In the genomic region with DNA sequence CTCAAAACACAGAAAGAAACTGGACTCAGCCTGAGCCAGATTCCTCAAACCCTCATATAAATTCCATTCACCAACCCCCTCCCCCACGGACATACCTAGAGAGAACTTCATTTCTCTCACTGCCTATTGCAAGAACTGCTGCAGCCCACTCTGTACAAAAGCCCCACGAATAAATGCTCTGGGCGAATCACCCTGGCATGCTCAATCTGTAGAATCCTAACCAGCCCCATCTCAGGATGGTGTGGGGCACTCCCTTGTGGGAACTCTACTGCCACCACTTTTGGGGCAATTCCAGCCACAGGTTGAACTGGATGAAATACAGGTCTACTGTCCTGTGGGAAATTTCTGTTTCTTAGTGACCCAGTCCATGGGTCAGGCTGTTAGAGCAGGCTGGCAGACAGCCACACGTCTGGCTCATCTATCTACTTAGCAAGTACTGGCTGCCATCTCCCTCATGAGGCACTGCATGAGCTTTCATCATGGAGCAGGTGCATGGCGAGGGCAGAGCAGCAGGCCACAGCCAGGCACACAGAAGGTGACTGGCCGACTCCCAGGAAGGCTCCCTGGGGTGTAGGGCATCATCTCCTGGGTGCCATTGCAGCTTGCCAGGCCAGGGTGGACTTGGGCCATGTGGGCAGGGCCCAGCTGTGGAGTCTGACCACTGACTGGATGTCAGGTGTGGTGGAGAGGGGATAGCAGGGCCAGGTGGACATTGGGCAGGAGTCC, we compare ENCODE assay signal across 9 cellular contexts. TPM values are rescaled to one million over a fixed set of nuclear protein-coding genes. Genes with fewer than 3 reads are reported as not detected.
DNase-seq lines count a peak whose midpoint lies in the region; ATAC-seq and TF ChIP-seq lines count a peak whose summit lies in the region.
"Had no signal": no experiment of that assay in that cellular context is flagged by ENCODE, and none has a peak within 500 bp of the region (broad histone marks: within the 10 kb centered on the region; RNA-seq: fewer than 3 reads in every experiment).

No MANE protein-coding gene starts in this region.

- H3K36me3 ChIP-seq in Caco-2 (ENCODE audit: control insufficient read depth, insufficient read depth, low read length), result 0 out of 2 replicates have a peak, but pooled peaks cover 1% of the 10 kb centered on the region
- peaks cover 13 to 52% of the 10 kb centered on the region in 2 experiments for H3K36me3 ChIP-seq in HEK293 (ENCODE audit: control insufficient read depth in 2 of 2, insufficient read depth in 1 of 2, low read length in 2 of 2)

- peaks cover 53% of the 10 kb centered on the region for H3K36me3 Mint-ChIP-seq in Caco-2 (ENCODE audit: insufficient read depth, unreplicated experiment)
- H3K36me3 Mint-ChIP-seq in activated naive CD4-positive, alpha-beta T cell treated with anti-CD3 and anti-CD28 coated beads, Interleukin-2, amount 50 U/mL, for 72 hours, result peaks cover 13 to 14% of the 10 kb centered on the region in 2 donors
- H3K36me3 Mint-ChIP-seq in natural killer cell, result no peaks in the 10 kb centered on the region

- no peak overlapping the region for H3K27ac ChIP-seq in HEK293 (ENCODE audit: extremely low read depth, low read depth, low read length)

- CTCF ChIA-PET in Caco-2 (lab: Charles Lee) (no interaction called here), HEK293 (lab: Yijun Ruan, JAX) (no interaction called here)

- H3K27ac Mint-ChIP-seq in Caco-2 (ENCODE audit: unreplicated experiment) (peak overlapping the region; percentile 97), natural killer cell (peak overlapping the region; percentile 93 to 96)
- H3K27ac Mint-ChIP-seq in activated naive CD4-positive, alpha-beta T cell treated with anti-CD3 and anti-CD28 coated beads, Interleukin-2, amount 50 U/mL, for 72 hours, result peak overlapping the region; percentile 52 to 88

- POLR2A ChIA-PET in Caco-2 (lab: Charles Lee), result no interaction called here
- POLR2A ChIA-PET in HEK293 (lab: Yijun Ruan, JAX), result interaction anchor here (0.9 to 3.4 kb wide), 4 partner anchors 22 to 302 kb away, joined by 3 to 15 read pairs (median 4); a partner anchor contains a TSS

- intact Hi-C loops in Caco-2 (cut with micrococcal nuclease; ENCODE audit: unreplicated experiment), result loop anchor here (10.0 kb wide), 1 partner anchor 620 kb away; no protein-coding TSS in a partner anchor
- intact Hi-C loops in natural killer cell (cut with micrococcal nuclease), result no loop called here

- H3K27me3 ChIP-seq in Caco-2 (replicated peaks; ENCODE audit: control insufficient read depth, insufficient read depth, low read length), result no peaks in the 10 kb centered on the region

- H3K9me3 Mint-ChIP-seq in Caco-2 (ENCODE audit: unreplicated experiment) (no peaks in the 10 kb centered on the region), natural killer cell (no peaks in the 10 kb centered on the region)
- no peaks in the 10 kb centered on the region for H3K9me3 Mint-ChIP-seq in activated naive CD4-positive, alpha-beta T cell treated with anti-CD3 and anti-CD28 coated beads, Interleukin-2, amount 50 U/mL, for 72 hours

- no peak for ATAC-seq in activated naive CD4-positive, alpha-beta T cell treated with anti-CD3 and anti-CD28 coated beads, Interleukin-2, amount 50 U/mL, for 72 hours
- no peak for ATAC-seq in natural killer cell

- no peak overlapping the region for H3K4me3 ChIP-seq in Caco-2 (ENCODE audit: low read depth, low read length)
- no peak overlapping the region for H3K4me3 ChIP-seq in HEK293 (ENCODE audit: low read depth, low read length)

- H3K9me3 ChIP-seq in Caco-2 (no peaks in the 10 kb centered on the region), HEK293 (ENCODE audit: control insufficient read depth, insufficient read depth, low read depth, low read length) (no peaks in the 10 kb centered on the region)

- BruUV-seq in Caco-2 (replicated peaks; lab: Mats Ljungman, UMichigan), result no TSS peak

- H3K4me1 Mint-ChIP-seq in Caco-2 (ENCODE audit: low read depth, unreplicated experiment), result peaks cover 15% of the 10 kb centered on the region
- H3K4me1 Mint-ChIP-seq in natural killer cell, result peaks cover 24 to 41% of the 10 kb centered on the region in 2 donors

- DNase-seq in Caco-2 (peak in 1 of 2 experiments; percentile 52), natural killer cell (no peak), NCI-H146 (lab: John Stamatoyannopoulos, UW) (no peak), C1 segment of cervical spinal cord (lab: John Stamatoyannopoulos, UW) (no peak), NK-92 (lab: John Stamatoyannopoulos, UW; ENCODE audit: unreplicated experiment) (no peak), cerebellar nuclear complex (lab: John Stamatoyannopoulos, UW) (no peak)
- DNase-seq in activated naive CD4-positive, alpha-beta T cell treated with anti-CD3 and anti-CD28 coated beads, Interleukin-2, amount 50 U/mL, for 72 hours (ENCODE audit: low spot score in 2 of 2), result no peak
- DNase-seq: EL had no signal

- H3K4me3 Mint-ChIP-seq in Caco-2 (ENCODE audit: unreplicated experiment) (peak overlapping the region; percentile 93), natural killer cell (peak overlapping the region; percentile 94)

- H3K27me3 Mint-ChIP-seq in Caco-2 (ENCODE audit: insufficient read depth, unreplicated experiment) (no peaks in the 10 kb centered on the region), natural killer cell (ENCODE audit: low read depth in 2 of 2) (no peaks in the 10 kb centered on the region)

- peaks cover 23% of the 10 kb centered on the region for H3K4me1 ChIP-seq in Caco-2
- H3K4me1 ChIP-seq in HEK293 (ENCODE audit: control insufficient read depth, insufficient read depth, low read length), result peaks cover 3% of the 10 kb centered on the region; the same call in 1 of the 2 replicates

- TF ChIP-seq CTCF in Caco-2 (IDR thresholded peaks at IDR 0.05; ENCODE audit: insufficient read depth in 1 of 2, low read depth in 1 of 2, low read length in 1 of 2, severe bottlenecking in 1 of 2, unreplicated experiment in 1 of 2) (no peak), HEK293 (tag by site-specific recombination; IDR thresholded peaks at IDR 0.05) (no peak), natural killer cell (IDR thresholded peaks at IDR 0.05) (no peak)

TF ChIP-seq in HEK293, 187 proteins besides CTCF, POLR2A, EP300 and RAD21:
- TF ChIP-seq, protein P1, sequence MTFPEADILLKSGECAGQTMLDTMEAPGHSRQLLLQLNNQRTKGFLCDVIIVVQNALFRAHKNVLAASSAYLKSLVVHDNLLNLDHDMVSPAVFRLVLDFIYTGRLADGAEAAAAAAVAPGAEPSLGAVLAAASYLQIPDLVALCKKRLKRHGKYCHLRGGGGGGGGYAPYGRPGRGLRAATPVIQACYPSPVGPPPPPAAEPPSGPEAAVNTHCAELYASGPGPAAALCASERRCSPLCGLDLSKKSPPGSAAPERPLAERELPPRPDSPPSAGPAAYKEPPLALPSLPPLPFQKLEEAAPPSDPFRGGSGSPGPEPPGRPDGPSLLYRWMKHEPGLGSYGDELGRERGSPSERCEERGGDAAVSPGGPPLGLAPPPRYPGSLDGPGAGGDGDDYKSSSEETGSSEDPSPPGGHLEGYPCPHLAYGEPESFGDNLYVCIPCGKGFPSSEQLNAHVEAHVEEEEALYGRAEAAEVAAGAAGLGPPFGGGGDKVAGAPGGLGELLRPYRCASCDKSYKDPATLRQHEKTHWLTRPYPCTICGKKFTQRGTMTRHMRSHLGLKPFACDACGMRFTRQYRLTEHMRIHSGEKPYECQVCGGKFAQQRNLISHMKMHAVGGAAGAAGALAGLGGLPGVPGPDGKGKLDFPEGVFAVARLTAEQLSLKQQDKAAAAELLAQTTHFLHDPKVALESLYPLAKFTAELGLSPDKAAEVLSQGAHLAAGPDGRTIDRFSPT (tag by site-specific recombination; IDR thresholded peaks at IDR 0.05), result 0 out of 2 replicates have a peak, but pooled peaks have one; percentile 32
- TF ChIP-seq ZNF521 (tag by site-specific recombination; IDR thresholded peaks at IDR 0.05), result no peak
- 0 out of 2 replicates have a peak, but pooled peaks have one; percentile 11 for TF ChIP-seq ZNF600 (tag by site-specific recombination; IDR thresholded peaks at IDR 0.05)
- TF ChIP-seq KLF10 (tag by site-specific recombination; IDR thresholded peaks at IDR 0.05), result no peak
- peak; percentile 48; the same call in 1 of the 2 replicates for TF ChIP-seq SCRT1 (tag by site-specific recombination; IDR thresholded peaks at IDR 0.05; ENCODE audit: borderline replicate concordance)
- TF ChIP-seq HOXA7 (CRISPR knock-in tag; IDR thresholded peaks at IDR 0.05; ENCODE audit: borderline replicate concordance), result 0 out of 2 replicates have a peak, but pooled peaks have one; percentile 54

RNA-seq across cellular contexts. Expression of a gene that starts 1.6 kb away (rescaled TPM):
- total RNA-seq in Caco-2 (2022), result 34.2 and 34.5 TPM in 2 replicates
- 10 to 100 TPM; 17.6 to 19.4 TPM for total RNA-seq in activated naive CD4-positive, alpha-beta T cell treated with anti-CD3 and anti-CD28 coated beads, Interleukin-2, amount 50 U/mL, for 72 hours
- 10 to 100 TPM; 18.9 to 21.6 (median 19.6) TPM for total RNA-seq in natural killer cell

RNA-seq across cellular contexts. Expression of a gene that starts 4.4 kb away (rescaled TPM):
- total RNA-seq in Caco-2 (2022), result 63.7 and 69.9 TPM in 2 replicates
- 10 to 100 TPM; 50.6 to 52.5 TPM for total RNA-seq in activated naive CD4-positive, alpha-beta T cell treated with anti-CD3 and anti-CD28 coated beads, Interleukin-2, amount 50 U/mL, for 72 hours
- total RNA-seq in natural killer cell, result 10 to 100 TPM; 50.0 to 70.6 (median 64.1) TPM

RNA-seq across cellular contexts. Expression of a gene that starts 22.2 kb away (rescaled TPM):
- total RNA-seq in Caco-2 (2022) (374 and 378 TPM in 2 replicates), natural killer cell (100 to 1,000 TPM; 368 to 427 (median 424) TPM)
- total RNA-seq in activated naive CD4-positive, alpha-beta T cell treated with anti-CD3 and anti-CD28 coated beads, Interleukin-2, amount 50 U/mL, for 72 hours, result 100 to 1,000 TPM; 308 to 333 TPM

RNA-seq across cellular contexts. Expression of a gene that starts 35.4 kb away (rescaled TPM):
- total RNA-seq in Caco-2 (2022), result 73.6 and 74.4 TPM in 2 replicates
- 100 to 1,000 TPM; 206 to 293 TPM for total RNA-seq in activated naive CD4-positive, alpha-beta T cell treated with anti-CD3 and anti-CD28 coated beads, Interleukin-2, amount 50 U/mL, for 72 hours
- 100 to 1,000 TPM; 292 to 313 (median 308) TPM for total RNA-seq in natural killer cell

RNA-seq across cellular contexts. Expression of a gene that starts 45.0 kb away (rescaled TPM):
- total RNA-seq in Caco-2 (2022) (1.1 and 1.5 TPM in 2 replicates), natural killer cell (1 to 10 TPM; 1.0 to 2.2 (median 1.7) TPM)
- total RNA-seq in activated naive CD4-positive, alpha-beta T cell treated with anti-CD3 and anti-CD28 coated beads, Interleukin-2, amount 50 U/mL, for 72 hours, result under 1 TPM; 0.16 to 0.86 TPM
